Comparison of ENCODE assay signal across 8 cellular contexts in the genomic region with DNA sequence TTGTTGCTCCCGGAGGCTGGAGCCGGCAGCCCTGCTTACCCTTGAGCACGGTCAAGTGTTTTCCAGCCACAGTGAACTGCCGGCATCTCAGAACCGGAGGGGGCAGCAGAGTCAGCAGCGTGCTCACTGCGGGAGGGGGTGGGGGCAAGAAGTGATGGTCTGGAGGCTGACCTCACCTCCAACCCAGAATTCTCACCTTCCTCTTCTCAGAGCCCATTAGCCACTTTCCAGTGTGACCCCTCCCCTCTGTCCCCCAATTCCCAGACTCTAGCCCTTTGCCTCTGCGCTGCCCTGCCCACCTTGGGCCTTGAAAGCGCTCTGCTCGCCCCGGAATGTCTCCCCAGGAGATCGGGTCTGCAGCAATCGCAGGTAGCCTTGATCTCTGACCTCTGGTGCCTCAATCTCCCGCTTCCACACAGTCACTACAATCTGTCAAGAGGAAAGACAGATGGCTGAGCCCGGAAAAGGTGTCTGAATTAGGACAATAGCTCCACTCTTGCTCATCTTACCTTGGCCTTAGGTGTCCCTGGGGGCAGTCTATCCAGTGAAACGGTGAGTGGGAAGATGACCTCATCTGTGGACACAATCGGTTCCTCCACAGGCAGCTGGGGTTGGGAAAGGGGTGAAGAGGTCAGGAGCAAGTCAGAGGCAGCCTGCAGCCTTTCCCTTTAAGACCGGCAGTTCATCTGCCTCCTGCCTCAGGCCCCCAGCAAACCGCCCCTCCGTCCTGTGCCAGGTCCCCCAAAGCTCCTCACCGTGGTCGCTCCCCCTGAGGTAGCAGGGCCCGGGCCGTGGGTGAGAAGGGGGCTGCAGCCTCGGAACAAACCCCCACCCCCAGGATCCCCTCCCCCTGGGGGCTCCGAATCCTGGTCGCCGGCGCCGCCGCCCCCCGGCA. TPM values are rescaled to one million over a fixed set of nuclear protein-coding genes. Genes with fewer than 3 reads are reported as not detected.
A peak's percentile ranks its signal among the peaks of the same experiment; 100 is the strongest.
DNase-seq lines count a peak whose midpoint lies in the region; ATAC-seq, FAIRE-seq and TF ChIP-seq lines count a peak whose summit lies in the region.

No MANE protein-coding gene starts in this region.

- H3K27ac ChIP-seq in H1 (ENCODE audit: low read depth, low read length): no peak overlapping the region
- peak overlapping the region; percentile 41 for H3K27ac ChIP-seq in mesodermal cell (ENCODE audit: low read depth, low read length, severe bottlenecking)
- H3K27ac ChIP-seq in vagina: peak overlapping the region; percentile 80

- H2BK12ac ChIP-seq in H1 (ENCODE audit: low read depth, low read length): no peak overlapping the region

- no peak overlapping the region for H4K91ac ChIP-seq in H1 (replicated peaks; ENCODE audit: insufficient read length, low read length)

- H3K27me3 ChIP-seq in H1 (replicated peaks in 1 of 4; ENCODE audit: control insufficient read depth in 3 of 4, extremely low read depth in 1 of 4, insufficient read depth in 3 of 4, low read length in 3 of 4): no peaks in the 10 kb centered on the region
- no peaks in the 10 kb centered on the region for H3K27me3 ChIP-seq in vagina

- peaks cover 68% of the 10 kb centered on the region for H3K4me1 Mint-ChIP-seq in activated naive CD4-positive, alpha-beta T cell treated with anti-CD3 and anti-CD28 coated beads, Interleukin-2, amount 10 ng/mL, durations not matched to agents 7 days and 5 days

- H3K4me1 ChIP-seq in H1 (replicated peaks in 1 of 4; ENCODE audit: control insufficient read depth in 3 of 4, insufficient read depth in 4 of 4, low read length in 3 of 4) (peaks cover 0 to 12% (median 8%) of the 10 kb centered on the region in 4 experiments; a peak in 5 of 7 replicates), mesodermal cell (ENCODE audit: control insufficient read depth, insufficient read depth, low read length, poor library complexity, severe bottlenecking) (peaks cover 15% of the 10 kb centered on the region), vagina (peaks cover 44% of the 10 kb centered on the region)

- peak overlapping the region; percentile 48 to 95 (median 62) for H3K9ac ChIP-seq in H1 (replicated peaks in 1 of 4; ENCODE audit: extremely low read depth in 1 of 4, low read depth in 3 of 4, low read length in 3 of 4)

- peak overlapping the region; percentile 75 to 94 for H3K4me2 ChIP-seq in H1 (ENCODE audit: insufficient read depth in 1 of 2, low read depth in 2 of 2, low read length in 2 of 2)

- no peak overlapping the region for H2AK5ac ChIP-seq in H1 (ENCODE audit: low read depth, low read length)

- CTCF ChIA-PET in activated naive CD4-positive, alpha-beta T cell treated with anti-CD3 and anti-CD28 coated beads, Interleukin-2, amount 10 ng/mL, durations not matched to agents 7 days and 5 days (lab: Charles Lee): interaction anchor here (0.7 to 2.5 kb wide), 2 partner anchors 9 to 25 kb away, joined by 3 to 7 read pairs; no protein-coding TSS in a partner anchor
- CTCF ChIA-PET in H1 (lab: Charles Lee; ENCODE audit: partially characterized antibody): interaction anchor here (0.7 to 7.9 kb wide), 7 partner anchors 9 to 59 kb away, joined by 3 to 83 read pairs (median 4); partner anchors contain the start of gene GAL3ST4

- no peak for FAIRE-seq in RCC 7860 (lab: Jason Lieb, UNC)
- no peak for FAIRE-seq in H1 (lab: Jason Lieb, UNC)

- H2BK20ac ChIP-seq in H1 (ENCODE audit: low read length): no peak overlapping the region

- no peak overlapping the region for H3K56ac ChIP-seq in H1 (replicated peaks; ENCODE audit: insufficient read length, low read depth, low read length)

- H3K4ac ChIP-seq in H1 (replicated peaks; ENCODE audit: insufficient read length, low read depth, low read length): peak overlapping the region; percentile 13

- peak in 1 of 3 experiments; percentile 19; a peak in 1 of 4 replicates for TF ChIP-seq CTCF in H1 (IDR thresholded peaks at IDR 0.05; ENCODE audit: control extremely low read depth in 1 of 3, insufficient read depth in 1 of 3, low read depth in 1 of 3, low read length in 3 of 3)
- TF ChIP-seq CTCF in vagina (IDR thresholded peaks at IDR 0.05): no peak

- H3K79me1 ChIP-seq in H1 (ENCODE audit: low read depth, low read length): no peaks in the 10 kb centered on the region; the same call in 1 of the 2 replicates

- peak overlapping the region; percentile 38; the same call in 1 of the 2 replicates for H4K8ac ChIP-seq in H1 (ENCODE audit: extremely low read depth, insufficient read depth, low read length)

- no peaks in the 10 kb centered on the region for H3K9me3 ChIP-seq in H1 (ENCODE audit: insufficient read depth in 2 of 2, low read depth in 1 of 2, low read length in 1 of 2)
- no peaks in the 10 kb centered on the region for H3K9me3 ChIP-seq in mesodermal cell (ENCODE audit: control insufficient read depth, low read length)
- no peaks in the 10 kb centered on the region for H3K9me3 ChIP-seq in vagina

- TF ChIP-seq POLR2A in H1 (IDR thresholded peaks at IDR 0.05; ENCODE audit: control extremely low read depth in 1 of 2, low read depth in 2 of 2, low read length in 2 of 2) (peak in 1 of 2 experiments; percentile 14; a peak in 1 of 3 replicates), vagina (IDR thresholded peaks at IDR 0.05) (no peak)

- H3K36me3 Mint-ChIP-seq in activated naive CD4-positive, alpha-beta T cell treated with anti-CD3 and anti-CD28 coated beads, Interleukin-2, amount 10 ng/mL, durations not matched to agents 7 days and 5 days: peaks cover 43% of the 10 kb centered on the region

- DNase-seq in activated naive CD4-positive, alpha-beta T cell treated with anti-CD3 and anti-CD28 coated beads, Interleukin-2, amount 10 ng/mL, durations not matched to agents 7 days and 5 days: no peak
- no peak for DNase-seq in activated naive CD4-positive, alpha-beta T cell (lab: John Stamatoyannopoulos, UW)
- DNase-seq in RCC 7860 (ENCODE audit: low spot score) (peak; percentile 80), H1 (ENCODE audit: low read depth in 1 of 2, low spot score in 2 of 2) (no peak), vagina (ENCODE audit: extremely low spot score in 2 of 2) (no peak), SK-N-DZ (ENCODE audit: low spot score) (no peak)

- TF ChIP-seq RAD21 in H1 (IDR thresholded peaks at IDR 0.05 in 1 of 2, conservative IDR thresholded peaks at IDR 0.05 in 1 of 2; ENCODE audit: low read depth in 2 of 2, low read length in 2 of 2): no peak

- no peaks in the 10 kb centered on the region for H3K27me3 Mint-ChIP-seq in activated naive CD4-positive, alpha-beta T cell treated with anti-CD3 and anti-CD28 coated beads, Interleukin-2, amount 10 ng/mL, durations not matched to agents 7 days and 5 days

- no peak overlapping the region for H3K23ac ChIP-seq in H1 (ENCODE audit: insufficient read length)

- peaks cover 12 to 30% of the 10 kb centered on the region in 2 experiments for H4K20me1 ChIP-seq in H1 (replicated peaks in 1 of 2; ENCODE audit: control insufficient read depth in 1 of 2, insufficient read depth in 2 of 2, low read length in 2 of 2)

- H3K36me3 ChIP-seq in H1 (ENCODE audit: control insufficient read depth in 2 of 4, insufficient read depth in 4 of 4, low read length in 3 of 4) (peaks cover 6 to 42% (median 23%) of the 10 kb centered on the region in 4 experiments), mesodermal cell (ENCODE audit: control insufficient read depth, insufficient read depth, low read length) (peaks cover 46% of the 10 kb centered on the region), vagina (peaks cover 0 to 27% of the 10 kb centered on the region in 2 donors)

- peak overlapping the region; percentile 82 for H3K27ac Mint-ChIP-seq in activated naive CD4-positive, alpha-beta T cell treated with anti-CD3 and anti-CD28 coated beads, Interleukin-2, amount 10 ng/mL, durations not matched to agents 7 days and 5 days

- H4K5ac ChIP-seq in H1 (ENCODE audit: insufficient read length, low read depth, low read length): no peak overlapping the region

- no peak for ATAC-seq in GM19397 (IDR thresholded peaks at IDR 0.05; ENCODE audit: unreplicated experiment)

- H3K4me3 ChIP-seq in H1 (ENCODE audit: extremely low read depth in 1 of 4, insufficient read depth in 2 of 4, low read depth in 3 of 4, low read length in 4 of 4) (peak overlapping the region; percentile 57 to 88 (median 80)), mesodermal cell (ENCODE audit: extremely low read depth, insufficient read depth, low read length, poor library complexity, severe bottlenecking) (peak overlapping the region; percentile 88), vagina (peak overlapping the region; percentile 75 to 79)

- no peak overlapping the region for H2BK5ac ChIP-seq in H1 (ENCODE audit: low read depth, low read length)

- H3K18ac ChIP-seq in H1 (ENCODE audit: extremely low read depth, low read length): no peak overlapping the region

- H3K9me3 Mint-ChIP-seq in activated naive CD4-positive, alpha-beta T cell treated with anti-CD3 and anti-CD28 coated beads, Interleukin-2, amount 10 ng/mL, durations not matched to agents 7 days and 5 days: no peaks in the 10 kb centered on the region

- POLR2A ChIA-PET in H1 (lab: Charles Lee; ENCODE audit: partially characterized antibody): interaction anchor here (0.8 to 9.9 kb wide), 14 partner anchors 8 to 271 kb away, joined by 3 to 145 read pairs (median 6); partner anchors contain the start of genes AP4M1, GAL3ST4, GPC2 and LAMTOR4

- H3K4me3 Mint-ChIP-seq in activated naive CD4-positive, alpha-beta T cell treated with anti-CD3 and anti-CD28 coated beads, Interleukin-2, amount 10 ng/mL, durations not matched to agents 7 days and 5 days: peak overlapping the region; percentile 89

- intact Hi-C loops in vagina (cut with DNase I): no loop called here

- H3K14ac ChIP-seq in H1 (ENCODE audit: insufficient read length): no peak overlapping the region

- H2BK120ac ChIP-seq in H1 (replicated peaks; ENCODE audit: low read depth, low read length): no peak overlapping the region

- H2BK15ac ChIP-seq in H1 (ENCODE audit: low read length): no peak overlapping the region

- no peak overlapping the region for H2AFZ ChIP-seq in H1 (ENCODE audit: low read length)

- H3K79me2 ChIP-seq in H1 (ENCODE audit: control insufficient read depth in 1 of 2, insufficient read depth in 2 of 2, low read length in 2 of 2): no peaks in the 10 kb centered on the region

- TF ChIP-seq EP300 in H1 (IDR thresholded peaks at IDR 0.05; ENCODE audit: borderline replicate concordance in 1 of 2, low read depth in 2 of 2, low read length in 2 of 2): no peak

- 34% methylated on average over 32 of the region's 32 CpGs; no CpG with 5 or more reads in 1 of the 2 experiments for WGBS in H1 (ENCODE audit: extremely low coverage in 1 of 2, insufficient coverage in 1 of 2, insufficient read length in 1 of 2, insufficient replicate concordance in 2 of 2, low coverage in 1 of 2, low lambda C conversion rate in 2 of 2, missing lambda C conversion rate in 1 of 2), 2 experiments
- 24 to 40% methylated on average over 13 to 19 of the region's 32 CpGs for WGBS in mesodermal cell (ENCODE audit: insufficient coverage in 2 of 2), 2 experiments

- peaks cover 6% of the 10 kb centered on the region for H3K23me2 ChIP-seq in H1 (ENCODE audit: low read depth, low read length)

RNA-seq across cellular contexts. Expression of gene TRAPPC14, which starts 0.9 kb away (rescaled TPM):
- 20.2 and 22.1 TPM in 2 replicates for total RNA-seq in H1 (2021; fragmentation: NEBNext Ultra II Directional; extraction: Animal tissue kit (Norgen Biotek cat#: 25700))
- 11.9 and 19.6 TPM in 2 replicates for polyA plus RNA-seq in H1 (2011; rRNA removed)
- polyA plus RNA-seq in H1 (2011; cell fraction: cytosol; rRNA removed): 8.6 TPM
- polyA plus RNA-seq in H1 (2011; cell fraction: nucleus; rRNA removed): 55.1 TPM
- 13.7 to 21.2 TPM (median 20.2 TPM) in 4 replicates for polyA plus RNA-seq in H1 (2012, experiment 1 of 2)
- polyA plus RNA-seq in H1 (2012, experiment 2 of 2): 16.9 TPM
- 16.6 TPM for polyA plus RNA-seq in H1 (2013, experiment 1 of 2)
- polyA plus RNA-seq in H1 (2013, experiment 2 of 2): 15.0 TPM
- 8.3 and 8.7 TPM in 2 replicates for polyA minus RNA-seq in H1 (2011; rRNA and poly(A)+ RNA removed)
- 6.9 TPM for polyA minus RNA-seq in H1 (2011; cell fraction: cytosol; rRNA and poly(A)+ RNA removed)
- polyA minus RNA-seq in H1 (2011; cell fraction: nucleus; rRNA and poly(A)+ RNA removed): 21.6 TPM
- 16.4 TPM for polyA plus RNA-seq in mesodermal cell (2013, experiment 1 of 2)
- 13.6 TPM for polyA plus RNA-seq in mesodermal cell (2013, experiment 2 of 2)
- total RNA-seq in vagina: 18.2 TPM
- 9.0 and 9.4 TPM in 2 replicates for polyA plus RNA-seq in SK-N-DZ (2014; cell fraction: cytosol; rRNA removed)
- polyA plus RNA-seq in SK-N-DZ (2014; cell fraction: nucleus; rRNA removed): 47.1 and 58.1 TPM in 2 replicates

RNA-seq across cellular contexts. Expression of gene LAMTOR4, which starts 8.9 kb away (rescaled TPM):
- total RNA-seq in H1 (2021; fragmentation: NEBNext Ultra II Directional; extraction: Animal tissue kit (Norgen Biotek cat#: 25700)): 153 and 161 TPM in 2 replicates
- 622 and 735 TPM in 2 replicates for polyA plus RNA-seq in H1 (2011; rRNA removed)
- 505 TPM for polyA plus RNA-seq in H1 (2011; cell fraction: cytosol; rRNA removed)
- polyA plus RNA-seq in H1 (2011; cell fraction: nucleus; rRNA removed): 363 TPM
- 152 to 293 TPM (median 281 TPM) in 4 replicates for polyA plus RNA-seq in H1 (2012, experiment 1 of 2)
- polyA plus RNA-seq in H1 (2012, experiment 2 of 2): 327 TPM
- 160 TPM for polyA plus RNA-seq in H1 (2013, experiment 1 of 2)
- polyA plus RNA-seq in H1 (2013, experiment 2 of 2): 154 TPM
- 44.3 and 46.6 TPM in 2 replicates for polyA minus RNA-seq in H1 (2011; rRNA and poly(A)+ RNA removed)
- 43.1 TPM for polyA minus RNA-seq in H1 (2011; cell fraction: cytosol; rRNA and poly(A)+ RNA removed)
- polyA minus RNA-seq in H1 (2011; cell fraction: nucleus; rRNA and poly(A)+ RNA removed): 53.3 TPM
- polyA plus RNA-seq in mesodermal cell (2013, experiment 1 of 2): 141 TPM
- polyA plus RNA-seq in mesodermal cell (2013, experiment 2 of 2): 121 TPM
- 161 TPM for total RNA-seq in vagina
- polyA plus RNA-seq in SK-N-DZ (2014; cell fraction: cytosol; rRNA removed): 174 and 196 TPM in 2 replicates
- 200 and 237 TPM in 2 replicates for polyA plus RNA-seq in SK-N-DZ (2014; cell fraction: nucleus; rRNA removed)

RNA-seq across cellular contexts. Expression of gene GAL3ST4, which starts 10.8 kb away (rescaled TPM):
- 5.1 and 5.3 TPM in 2 replicates for total RNA-seq in H1 (2021; fragmentation: NEBNext Ultra II Directional; extraction: Animal tissue kit (Norgen Biotek cat#: 25700))
- polyA plus RNA-seq in H1 (2011; rRNA removed): 13.8 and 15.8 TPM in 2 replicates
- polyA plus RNA-seq in H1 (2011; cell fraction: cytosol; rRNA removed): 9.7 TPM
- polyA plus RNA-seq in H1 (2011; cell fraction: nucleus; rRNA removed): 16.7 TPM
- polyA plus RNA-seq in H1 (2012, experiment 1 of 2): 6.8 to 11.1 TPM (median 8.5 TPM) in 4 replicates
- 5.8 TPM for polyA plus RNA-seq in H1 (2012, experiment 2 of 2)
- 9.2 TPM for polyA plus RNA-seq in H1 (2013, experiment 1 of 2)
- polyA plus RNA-seq in H1 (2013, experiment 2 of 2): 9.8 TPM
- polyA minus RNA-seq in H1 (2011; rRNA and poly(A)+ RNA removed): 6.7 and 6.9 TPM in 2 replicates
- 6.5 TPM for polyA minus RNA-seq in H1 (2011; cell fraction: cytosol; rRNA and poly(A)+ RNA removed)
- 3.9 TPM for polyA minus RNA-seq in H1 (2011; cell fraction: nucleus; rRNA and poly(A)+ RNA removed)
- 6.9 TPM for polyA plus RNA-seq in mesodermal cell (2013, experiment 1 of 2)
- polyA plus RNA-seq in mesodermal cell (2013, experiment 2 of 2): 6.1 TPM
- 4.2 TPM for total RNA-seq in vagina
- 5.6 and 6.3 TPM in 2 replicates for polyA plus RNA-seq in SK-N-DZ (2014; cell fraction: cytosol; rRNA removed)
- polyA plus RNA-seq in SK-N-DZ (2014; cell fraction: nucleus; rRNA removed): 18.9 and 32.3 TPM in 2 replicates

RNA-seq across cellular contexts. Expression of gene GPC2, which starts 19.6 kb away (rescaled TPM):
- total RNA-seq in H1 (2021; fragmentation: NEBNext Ultra II Directional; extraction: Animal tissue kit (Norgen Biotek cat#: 25700)): 44.8 and 46.8 TPM in 2 replicates
- 25.3 and 47.8 TPM in 2 replicates for polyA plus RNA-seq in H1 (2011; rRNA removed)
- polyA plus RNA-seq in H1 (2011; cell fraction: cytosol; rRNA removed): 39.1 TPM
- polyA plus RNA-seq in H1 (2011; cell fraction: nucleus; rRNA removed): 158 TPM
- 31.9 to 46.9 TPM (median 42.9 TPM) in 4 replicates for polyA plus RNA-seq in H1 (2012, experiment 1 of 2)
- polyA plus RNA-seq in H1 (2012, experiment 2 of 2): 31.2 TPM
- 36.0 TPM for polyA plus RNA-seq in H1 (2013, experiment 1 of 2)
- 33.6 TPM for polyA plus RNA-seq in H1 (2013, experiment 2 of 2)
- 12.6 and 14.1 TPM in 2 replicates for polyA minus RNA-seq in H1 (2011; rRNA and poly(A)+ RNA removed)
- polyA minus RNA-seq in H1 (2011; cell fraction: cytosol; rRNA and poly(A)+ RNA removed): 18.3 TPM
- 40.0 TPM for polyA minus RNA-seq in H1 (2011; cell fraction: nucleus; rRNA and poly(A)+ RNA removed)
- 39.6 TPM for polyA plus RNA-seq in mesodermal cell (2013, experiment 1 of 2)
- polyA plus RNA-seq in mesodermal cell (2013, experiment 2 of 2): 26.0 TPM
- 7.4 TPM for total RNA-seq in vagina
- 109 and 118 TPM in 2 replicates for polyA plus RNA-seq in SK-N-DZ (2014; cell fraction: cytosol; rRNA removed)
- polyA plus RNA-seq in SK-N-DZ (2014; cell fraction: nucleus; rRNA removed): 183 and 215 TPM in 2 replicates

RNA-seq across cellular contexts. Expression of gene STAG3, which starts 20.1 kb away (rescaled TPM):
- total RNA-seq in H1 (2021; fragmentation: NEBNext Ultra II Directional; extraction: Animal tissue kit (Norgen Biotek cat#: 25700)): 3.3 and 3.8 TPM in 2 replicates
- polyA plus RNA-seq in H1 (2011; rRNA removed): 1.3 and 1.9 TPM in 2 replicates
- polyA plus RNA-seq in H1 (2011; cell fraction: cytosol; rRNA removed): 1.6 TPM
- polyA plus RNA-seq in H1 (2011; cell fraction: nucleus; rRNA removed): 6.5 TPM
- 5.3 to 7.8 TPM (median 6.2 TPM) in 4 replicates for polyA plus RNA-seq in H1 (2012, experiment 1 of 2)
- 3.1 TPM for polyA plus RNA-seq in H1 (2012, experiment 2 of 2)
- polyA plus RNA-seq in H1 (2013, experiment 1 of 2): 1.8 TPM
- polyA plus RNA-seq in H1 (2013, experiment 2 of 2): 1.5 TPM
- 3.2 and 4.2 TPM in 2 replicates for polyA minus RNA-seq in H1 (2011; rRNA and poly(A)+ RNA removed)
- polyA minus RNA-seq in H1 (2011; cell fraction: cytosol; rRNA and poly(A)+ RNA removed): 0.44 TPM
- 1.5 TPM for polyA minus RNA-seq in H1 (2011; cell fraction: nucleus; rRNA and poly(A)+ RNA removed)
- 1.1 TPM for polyA plus RNA-seq in mesodermal cell (2013, experiment 1 of 2)
- 0.81 TPM for polyA plus RNA-seq in mesodermal cell (2013, experiment 2 of 2)
- total RNA-seq in vagina: not detected
- 1.8 and 2.8 TPM in 2 replicates for polyA plus RNA-seq in SK-N-DZ (2014; cell fraction: cytosol; rRNA removed)
- 7.9 TPM in 2 replicates for polyA plus RNA-seq in SK-N-DZ (2014; cell fraction: nucleus; rRNA removed)
